In genomic region chr5:93620487-93621339, GRCh38 we compare ENCODE assay signal across 8 cellular contexts.
DNase-seq lines count a peak whose midpoint lies in the region; ATAC-seq and TF ChIP-seq lines count a peak whose summit lies in the region.

No MANE protein-coding gene starts in this region.

- peak; percentile 98 for ATAC-seq in GM21360 (IDR thresholded peaks at IDR 0.05; ENCODE audit: unreplicated experiment)
- ATAC-seq in HG03575 (IDR thresholded peaks at IDR 0.05; ENCODE audit: extremely low read depth, insufficient number of reproducible peaks, low FRiP score, unreplicated experiment), result peak; percentile 85

- H3K27ac ChIP-seq in mucosa of rectum (ENCODE audit: low read depth in 2 of 2, low read length in 2 of 2), result peak overlapping the region; percentile 39 to 61
- peak overlapping the region; percentile 78 for H3K27ac ChIP-seq in substantia nigra (ENCODE audit: low read depth, low read length, poor library complexity, severe bottlenecking)

- H3K27me3 ChIP-seq in mucosa of rectum (ENCODE audit: control insufficient read depth in 2 of 2, insufficient read depth in 2 of 2, low read length in 2 of 2), result peaks cover 0 to 3% of the 10 kb centered on the region in 2 donors

- peak overlapping the region; percentile 26 to 57 for H3K9ac ChIP-seq in mucosa of rectum (ENCODE audit: low read depth in 1 of 2, low read length in 2 of 2)

- no peak for TF ChIP-seq POLR2A in erythroblast (IDR thresholded peaks at IDR 0.05; ENCODE audit: low read length)

- DNase-seq in D341Med (ENCODE audit: low spot score) (peak; percentile 90), NCI-H82 (lab: John Stamatoyannopoulos, UW) (peak; percentile 89), activated T-cell treated with anti-CD3 and anti-CD28 coated beads for 24 hours (ENCODE audit: low read depth) (peak; percentile 32), erythroblast (lab: John Stamatoyannopoulos, UW) (peak; percentile 81 to 85), substantia nigra (lab: John Stamatoyannopoulos, UW) (peak in 42 of 49 donors; percentile 27 to 87 (median 66))

- peaks cover 0 to 3% of the 10 kb centered on the region in 2 donors for H3K4me1 ChIP-seq in mucosa of rectum (ENCODE audit: control insufficient read depth in 2 of 2, insufficient read depth in 2 of 2, low read length in 2 of 2)

- peak overlapping the region; percentile 71 to 83 for H3K4me3 ChIP-seq in mucosa of rectum (ENCODE audit: low read length in 2 of 2)

- H3K9me3 ChIP-seq in mucosa of rectum (ENCODE audit: control insufficient read depth in 2 of 2, low read length in 2 of 2), result no peaks in the 10 kb centered on the region

- no peaks in the 10 kb centered on the region for H3K36me3 ChIP-seq in mucosa of rectum (ENCODE audit: control insufficient read depth in 2 of 2, insufficient read depth in 2 of 2, low read length in 2 of 2)

Comparison
In these comparisons a context has a peak if more than half of its experiments do, and no peak if none do; other contexts are left out.
1. Peak in every context shown above with its lines: DNase-seq, ATAC-seq, H3K4me3 ChIP-seq and H3K27ac ChIP-seq.
2. DNase-seq: peak in every context shown above with its lines; median percentile 90 in D341Med; 89 in NCI-H82; 83 in erythroblast; 66 in substantia nigra; 32 in activated T-cell treated with anti-CD3 and anti-CD28 coated beads for 24 hours.